ENCODE assay signal across 23 cellular contexts in the genomic region with DNA sequence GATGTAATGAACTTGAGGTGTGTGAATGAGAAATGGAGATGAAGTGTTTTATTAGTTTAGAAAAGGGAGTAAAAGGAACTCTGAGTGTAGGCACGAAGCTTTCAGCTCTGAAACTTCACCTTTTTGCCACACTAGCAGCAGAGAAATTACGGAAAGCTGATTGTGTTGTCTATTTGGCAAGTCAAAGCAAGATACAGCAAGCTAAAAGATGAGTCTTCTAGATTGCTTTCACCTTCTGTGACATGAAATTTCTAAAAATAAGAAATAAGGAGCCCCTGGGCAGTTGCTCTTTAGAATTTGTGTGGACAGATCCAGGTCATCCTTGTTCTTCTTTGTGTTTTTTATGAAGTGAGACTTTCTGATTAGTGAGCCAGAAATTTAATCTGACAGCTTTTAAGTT.
DNase-seq lines count a peak whose midpoint lies in the region; ATAC-seq, FAIRE-seq and TF ChIP-seq lines count a peak whose summit lies in the region.
"Had no signal": no experiment of that assay in that cellular context is flagged by ENCODE, and none has a peak within 500 bp of the region (broad histone marks: within the 10 kb centered on the region; RNA-seq: fewer than 3 reads in every experiment).

No MANE protein-coding gene starts in this region.

- no peak overlapping the region for H2AFZ ChIP-seq in KMS-11 (ENCODE audit: low read depth)

- WGBS in mesodermal cell (ENCODE audit: insufficient coverage in 2 of 2), 2 experiments: 69 to 100% methylated on average over 1 to 2 of the region's 2 CpGs

- H3K27me3 ChIP-seq in KMS-11 (ENCODE audit: insufficient read depth, low read depth) (no peaks in the 10 kb centered on the region), brain microvascular endothelial cell (replicated peaks) (no peaks in the 10 kb centered on the region), subcutaneous abdominal adipose tissue (ENCODE audit: control insufficient read depth in 5 of 5, insufficient read depth in 4 of 5, low read length in 5 of 5) (no peaks in the 10 kb centered on the region)
- H3K27me3 ChIP-seq: sigmoid colon, SJCRH30, tibial artery had no signal

- H3K27ac ChIP-seq in KMS-11 (peak overlapping the region; percentile 21; the same call in 1 of the 2 replicates), brain microvascular endothelial cell (peak overlapping the region; percentile 72), mesodermal cell (ENCODE audit: low read depth, low read length, severe bottlenecking) (peak overlapping the region; percentile 87), subcutaneous abdominal adipose tissue (ENCODE audit: low read depth, low read length) (peak overlapping the region; percentile 5)
- H3K27ac ChIP-seq: sigmoid colon, SJCRH30 had no signal

- DNase-seq in brain microvascular endothelial cell (no peak), RCC 7860 (ENCODE audit: low spot score) (no peak), EL (no peak)
- DNase-seq: activated B cell treated with CpG ODN at 0.5 μM for 24 hours; activated CD4-positive, alpha-beta memory T cell treated with anti-CD3 and anti-CD28 coated beads for 36 hours; activated naive CD4-positive, alpha-beta T cell treated with Interleukin-2 at 50 U/mL for 16 hours; activated T-cell treated with anti-CD3 and anti-CD28 coated beads for 4 hours; anterior cingulate cortex; COR-L47; Karpas-422; NCI-H1105 treated with DMSO at 0.1 percent for 48 hours; NCI-H2081 treated with DMSO at 0.1 percent for 48 hours; NCI-H510A treated with DMSO at 0.1 percent for 48 hours; occipital lobe; sigmoid colon; stimulated activated CD4-positive, alpha-beta T cell treated with anti-CD3 and anti-CD28 coated beads, Interleukin-1b, Interleukin-23, amount 100 ng/mL, for 48 hours; stimulated activated naive CD4-positive, alpha-beta T cell; tibial artery had no signal

- H3K36me3 ChIP-seq in KMS-11 (ENCODE audit: insufficient read depth) (no peaks in the 10 kb centered on the region), brain microvascular endothelial cell (replicated peaks) (peaks cover 3% of the 10 kb centered on the region), mesodermal cell (ENCODE audit: control insufficient read depth, insufficient read depth, low read length) (peaks cover 34% of the 10 kb centered on the region), subcutaneous abdominal adipose tissue (ENCODE audit: control insufficient read depth in 5 of 5, insufficient read depth in 5 of 5, low read length in 5 of 5) (no peaks in the 10 kb centered on the region)
- H3K36me3 ChIP-seq: sigmoid colon, tibial artery had no signal

- H3K4me1 ChIP-seq in KMS-11 (ENCODE audit: low read depth, poor library complexity, severe bottlenecking): peaks cover 100% of the 10 kb centered on the region
- H3K4me1 ChIP-seq in mesodermal cell (ENCODE audit: control insufficient read depth, insufficient read depth, low read length, poor library complexity, severe bottlenecking): peaks cover 38% of the 10 kb centered on the region
- peaks cover 9 to 17% (median 14%) of the 10 kb centered on the region in 5 donors for H3K4me1 ChIP-seq in subcutaneous abdominal adipose tissue (ENCODE audit: control insufficient read depth in 5 of 5, insufficient read depth in 5 of 5, low read length in 5 of 5)

- H3K4me3 ChIP-seq in KMS-11 (IDR thresholded peaks at IDR 0.05; ENCODE audit: insufficient read depth, low read depth, low read length) (no peak overlapping the region), brain microvascular endothelial cell (ENCODE audit: low read depth, low read length) (no peak overlapping the region), mesodermal cell (ENCODE audit: extremely low read depth, insufficient read depth, low read length, poor library complexity, severe bottlenecking) (no peak overlapping the region), subcutaneous abdominal adipose tissue (ENCODE audit: low read depth in 1 of 5, low read length in 5 of 5) (no peak overlapping the region)
- H3K4me3 ChIP-seq: sigmoid colon, SJCRH30, tibial artery had no signal

- no peak for ATAC-seq in HG03039 (IDR thresholded peaks at IDR 0.05; ENCODE audit: unreplicated experiment)

- H3K79me2 ChIP-seq in KMS-11 (ENCODE audit: insufficient read depth, low read depth): peaks cover 96% of the 10 kb centered on the region

- 0 out of 2 replicates have a peak, but pooled peaks cover 8% of the 10 kb centered on the region for H4K20me1 ChIP-seq in KMS-11 (ENCODE audit: insufficient read depth)

- H3K9ac ChIP-seq in KMS-11: no peak overlapping the region
- peak overlapping the region in 1 of 5 donors; percentile 3 for H3K9ac ChIP-seq in subcutaneous abdominal adipose tissue (ENCODE audit: low read length in 5 of 5)

- no peaks in the 10 kb centered on the region for H3K9me3 ChIP-seq in mesodermal cell (ENCODE audit: control insufficient read depth, low read length)
- no peaks in the 10 kb centered on the region for H3K9me3 ChIP-seq in subcutaneous abdominal adipose tissue (ENCODE audit: control insufficient read depth in 5 of 5, low read length in 5 of 5)
- H3K9me3 ChIP-seq: sigmoid colon, SJCRH30, tibial artery had no signal

- in situ Hi-C loops in brain microvascular endothelial cell (cut with HindIII; ENCODE audit: low pct_ligation_motif_present, low sequenced_read_pairs): no loop called here

- no peak for FAIRE-seq in RCC 7860 (lab: Jason Lieb, UNC)

- TF ChIP-seq CTCF in KMS-11 (conservative IDR thresholded peaks at IDR 0.05; ENCODE audit: low read depth, low read length) (no peak), brain microvascular endothelial cell (IDR thresholded peaks at IDR 0.05; ENCODE audit: low read depth, low read length, missing control alignments) (no peak)

- peak overlapping the region; percentile 31 for H3K4me2 ChIP-seq in KMS-11

Comparison
In these comparisons a context has a peak if more than half of its experiments do, and no peak if none do; other contexts are left out.
1. H3K27ac ChIP-seq: peak in every context shown above with its lines; median percentile 87 in mesodermal cell; 72 in brain microvascular endothelial cell; 21 in KMS-11; 5 in subcutaneous abdominal adipose tissue.